In the genomic region with DNA sequence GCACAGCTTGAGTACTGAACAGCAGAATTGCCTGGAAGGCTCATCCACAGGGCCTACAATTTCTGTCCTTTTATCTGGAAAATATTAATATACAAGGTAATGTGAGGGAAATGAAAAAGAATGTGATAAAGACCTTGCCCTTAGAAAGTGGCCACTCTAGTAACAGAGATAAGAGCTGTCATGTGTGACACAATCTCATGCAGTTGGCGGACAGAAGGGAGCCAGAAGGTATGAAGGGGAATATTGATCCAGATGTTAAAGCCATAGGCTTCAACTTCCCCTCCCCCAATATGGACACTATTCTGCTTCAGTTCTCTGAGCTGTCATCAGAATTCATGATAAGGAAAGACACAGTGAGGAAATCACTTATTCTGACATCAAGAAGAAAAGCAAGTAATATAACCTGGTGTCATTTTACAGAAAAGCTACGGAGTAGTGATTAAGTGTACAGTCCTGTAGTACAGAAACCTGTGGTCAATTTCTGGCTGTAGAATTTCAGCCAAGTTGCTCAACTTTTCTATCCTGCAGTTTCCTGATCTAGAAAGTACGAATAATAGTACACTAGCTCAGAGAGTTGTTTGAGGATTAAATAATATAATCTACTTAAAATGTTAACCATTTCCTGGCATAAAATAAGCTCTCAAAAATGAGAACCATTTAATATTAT, we compare ENCODE assay signal across 1 cellular context.
TF ChIP-seq lines count a peak whose summit lies in the region.

No MANE protein-coding gene starts in this region.

TF ChIP-seq in IMR-90, 13 proteins besides CTCF, POLR2A, EP300 and RAD21 (continued from another document):
- no peak for TF ChIP-seq BHLHE40 (IDR thresholded peaks at IDR 0.05; ENCODE audit: low read depth, low read length)
- TF ChIP-seq RCOR1 (IDR thresholded peaks at IDR 0.05; ENCODE audit: insufficient replicate concordance, low read length) = no peak
- TF ChIP-seq CHD1 (IDR thresholded peaks at IDR 0.05; ENCODE audit: low read depth, low read length) = no peak
- TF ChIP-seq, protein P1, sequence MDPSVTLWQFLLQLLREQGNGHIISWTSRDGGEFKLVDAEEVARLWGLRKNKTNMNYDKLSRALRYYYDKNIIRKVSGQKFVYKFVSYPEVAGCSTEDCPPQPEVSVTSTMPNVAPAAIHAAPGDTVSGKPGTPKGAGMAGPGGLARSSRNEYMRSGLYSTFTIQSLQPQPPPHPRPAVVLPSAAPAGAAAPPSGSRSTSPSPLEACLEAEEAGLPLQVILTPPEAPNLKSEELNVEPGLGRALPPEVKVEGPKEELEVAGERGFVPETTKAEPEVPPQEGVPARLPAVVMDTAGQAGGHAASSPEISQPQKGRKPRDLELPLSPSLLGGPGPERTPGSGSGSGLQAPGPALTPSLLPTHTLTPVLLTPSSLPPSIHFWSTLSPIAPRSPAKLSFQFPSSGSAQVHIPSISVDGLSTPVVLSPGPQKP (IDR thresholded peaks at IDR 0.05; ENCODE audit: borderline replicate concordance, low read depth, low read length) = no peak
- TF ChIP-seq CEBPB (IDR thresholded peaks at IDR 0.05; ENCODE audit: low read depth, low read length) = no peak
- no peak for TF ChIP-seq MAFK (IDR thresholded peaks at IDR 0.05; ENCODE audit: low read depth, low read length)
- TF ChIP-seq SMC3 (IDR thresholded peaks at IDR 0.05; ENCODE audit: low read depth, low read length) = no peak
- TF ChIP-seq, protein P2, sequence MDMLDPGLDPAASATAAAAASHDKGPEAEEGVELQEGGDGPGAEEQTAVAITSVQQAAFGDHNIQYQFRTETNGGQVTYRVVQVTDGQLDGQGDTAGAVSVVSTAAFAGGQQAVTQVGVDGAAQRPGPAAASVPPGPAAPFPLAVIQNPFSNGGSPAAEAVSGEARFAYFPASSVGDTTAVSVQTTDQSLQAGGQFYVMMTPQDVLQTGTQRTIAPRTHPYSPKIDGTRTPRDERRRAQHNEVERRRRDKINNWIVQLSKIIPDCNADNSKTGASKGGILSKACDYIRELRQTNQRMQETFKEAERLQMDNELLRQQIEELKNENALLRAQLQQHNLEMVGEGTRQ (IDR thresholded peaks at IDR 0.05; ENCODE audit: low read depth, low read length) = no peak
- TF ChIP-seq MAZ (IDR thresholded peaks at IDR 0.05; ENCODE audit: borderline replicate concordance, low read depth, low read length) = no peak
